16 cellular contexts compared by ENCODE assay signal in the genomic region with DNA sequence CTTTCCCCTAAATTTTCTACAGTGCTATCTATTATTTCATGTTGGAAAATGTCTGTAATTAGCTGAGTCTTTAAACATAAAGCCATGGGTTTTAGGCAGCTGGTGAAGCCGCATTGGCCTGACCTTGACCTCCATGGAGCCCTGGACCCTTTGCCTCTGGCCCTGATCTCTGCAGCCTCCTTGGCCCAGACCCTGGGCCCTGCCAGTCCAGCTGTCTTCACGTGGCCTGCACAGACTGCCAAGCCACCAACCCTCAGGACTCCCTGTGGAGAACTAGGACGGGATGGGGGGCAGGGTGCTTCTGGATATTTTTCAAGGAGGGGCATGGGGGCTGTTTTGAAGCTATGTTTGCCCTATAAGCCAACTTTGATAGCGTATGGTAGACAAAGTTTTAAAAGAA. TPM values are rescaled to one million over a fixed set of nuclear protein-coding genes. Genes with fewer than 3 reads are reported as not detected.
DNase-seq lines count a peak whose midpoint lies in the region; ATAC-seq and TF ChIP-seq lines count a peak whose summit lies in the region.
"Had no signal": no experiment of that assay in that cellular context is flagged by ENCODE, and none has a peak within 500 bp of the region (broad histone marks: within the 10 kb centered on the region; RNA-seq: fewer than 3 reads in every experiment).

No MANE protein-coding gene starts in this region.

- WGBS in heart right ventricle, 2 donors = 49 to 51% methylated on average over 4 of the region's 4 CpGs
- 61% methylated on average over 4 of the region's 4 CpGs for WGBS in right cardiac atrium

- H3K4me3 ChIP-seq in heart right ventricle (no peak overlapping the region), right cardiac atrium (ENCODE audit: low read length) (no peak overlapping the region)
- H3K4me3 ChIP-seq: GM23338 had no signal

- TF ChIP-seq CTCF in heart right ventricle (IDR thresholded peaks at IDR 0.05) = no peak

- H3K4me1 ChIP-seq in heart right ventricle = peaks cover 0 to 9% (median 0%) of the 10 kb centered on the region in 9 donors
- no peaks in the 10 kb centered on the region for H3K4me1 ChIP-seq in right cardiac atrium (ENCODE audit: control insufficient read depth, insufficient read depth, low read length)

- peak; percentile 85 for ATAC-seq in Right ventricle myocardium superior (ENCODE audit: poor library complexity)
- peak in 6 of 8 donors; percentile 72 to 90 (median 78) for ATAC-seq in heart right ventricle
- peak; percentile 31 to 36 for ATAC-seq in right cardiac atrium
- ATAC-seq in HG03469 (IDR thresholded peaks at IDR 0.05; ENCODE audit: unreplicated experiment) = no peak
- ATAC-seq: GM23338 had no signal

- no peaks in the 10 kb centered on the region for H3K36me3 ChIP-seq in heart right ventricle
- H3K36me3 ChIP-seq: BE2C had no signal

- DNase-seq in Right ventricle myocardium superior (peak; percentile 64), cardiac septum (ENCODE audit: low spot score) (no peak), heart right ventricle (peak; percentile 24 to 39), right cardiac atrium (no peak), COLO668 (lab: John Stamatoyannopoulos, UW; ENCODE audit: unreplicated experiment) (no peak)
- DNase-seq: ACHN; C1 segment of cervical spinal cord; Caco-2; CD4-positive, CD25-positive, alpha-beta regulatory T cell; CD8-positive, alpha-beta memory T cell; DMS79 treated with DMSO at 0.1 percent for 48 hours; GF-D8; HCEC 1CT had no signal

- H3K27me3 ChIP-seq in heart right ventricle = no peaks in the 10 kb centered on the region
- H3K27me3 ChIP-seq in right cardiac atrium (ENCODE audit: control insufficient read depth, insufficient read depth) = no peaks in the 10 kb centered on the region
- H3K27me3 ChIP-seq: BE2C had no signal

- H3K9me3 ChIP-seq in heart right ventricle (no peaks in the 10 kb centered on the region), right cardiac atrium (ENCODE audit: control insufficient read depth, low read length) (no peaks in the 10 kb centered on the region)
- H3K9me3 ChIP-seq: BE2C, Caco-2 had no signal

- intact Hi-C loops in Right ventricle myocardium superior (cut with DNase I) = no loop called here
- intact Hi-C loops in cardiac septum (cut with DNase I) = no loop called here
- intact Hi-C loops in heart right ventricle (cut with DNase I) = no loop called here
- intact Hi-C loops in right cardiac atrium (cut with DNase I) = no loop called here

- H3K27ac ChIP-seq in heart right ventricle = no peak overlapping the region
- no peak overlapping the region for H3K27ac ChIP-seq in right cardiac atrium (ENCODE audit: low read length)

RNA-seq across cellular contexts. Expression of gene PPARGC1B, which starts 29.8 kb away (rescaled TPM):
- 27.9 TPM for total RNA-seq in Right ventricle myocardium superior
- 18.9 TPM for total RNA-seq in cardiac septum
- total RNA-seq in heart right ventricle = 10 to 100 TPM; 21.5 to 36.6 (median 28.9) TPM
- polyA plus RNA-seq in heart right ventricle = 10 to 100 TPM in 1 of 2 donors, 1 to 10 TPM in 1; 1.6 to 15.4 TPM
- 10 to 100 TPM; 11.9 to 17.5 (median 13.6) TPM for total RNA-seq in right cardiac atrium
- polyA plus RNA-seq in right cardiac atrium = 4.5 TPM

Comparison
In these comparisons a context has a peak if more than half of its experiments do, and no peak if none do; other contexts are left out.
1. DNase-seq: peak in Right ventricle myocardium superior (single experiment) and heart right ventricle (2 of 2); none in cardiac septum (single experiment), right cardiac atrium (0 of 3) and COLO668 (single experiment).